In the genomic region with DNA sequence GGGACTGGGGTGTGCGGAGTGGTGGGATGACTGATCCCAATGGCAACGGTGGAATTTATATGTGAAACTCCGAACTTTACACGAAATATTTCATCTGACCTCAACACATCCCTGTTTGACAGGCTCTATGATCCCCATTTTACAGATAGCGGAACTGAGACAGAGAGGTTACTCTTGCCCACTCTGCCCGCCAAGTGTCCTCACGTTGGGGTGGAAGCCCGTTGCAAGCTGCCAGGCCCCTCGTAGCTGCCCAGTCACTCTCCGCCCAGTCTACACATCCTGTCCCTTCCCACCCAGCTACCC, we compare ENCODE assay signal across 8 cellular contexts. TPM values are rescaled to one million over a fixed set of nuclear protein-coding genes. Genes with fewer than 3 reads are reported as not detected.
DNase-seq lines count a peak whose midpoint lies in the region; ATAC-seq and TF ChIP-seq lines count a peak whose summit lies in the region.

No MANE protein-coding gene starts in this region.

- H3K9me3 ChIP-seq in CD8-positive, alpha-beta memory T cell (ENCODE audit: low read length), result no peaks in the 10 kb centered on the region

- POLR2A ChIA-PET in CD8-positive, alpha-beta memory T cell (lab: Charles Lee), result interaction anchor here (0.6 to 2.6 kb wide), 11 partner anchors 10 to 295 kb away, joined by 3 to 55 read pairs (median 5); a partner anchor contains a TSS

- no peak for TF ChIP-seq POLR2A in NB4 (IDR thresholded peaks at IDR 0.05; ENCODE audit: extremely low read depth, insufficient read length)

- peaks cover 45 to 53% (median 49%) of the 10 kb centered on the region in 3 donors for H3K4me1 Mint-ChIP-seq in CD8-positive, alpha-beta memory T cell
- peaks cover 33% of the 10 kb centered on the region for H3K4me1 Mint-ChIP-seq in endothelial cell (ENCODE audit: unreplicated experiment)

- peak overlapping the region; percentile 57 for H3K27ac ChIP-seq in CD8-positive, alpha-beta memory T cell (ENCODE audit: low read depth, low read length)

- ATAC-seq in omental fat pad (ENCODE audit: low FRiP score) (peak; percentile 2), HG02571 (IDR thresholded peaks at IDR 0.05; ENCODE audit: unreplicated experiment) (no peak), HG03442 (IDR thresholded peaks at IDR 0.05; ENCODE audit: unreplicated experiment) (no peak)

- peak overlapping the region; percentile 71 for H3K4me3 ChIP-seq in CD8-positive, alpha-beta memory T cell (ENCODE audit: low read length)
- peak overlapping the region; percentile 53 for H3K4me3 ChIP-seq in NB4 (ENCODE audit: low read depth, low read length)

- peaks cover 0 to 9% (median 0%) of the 10 kb centered on the region in 3 donors for H3K36me3 Mint-ChIP-seq in CD8-positive, alpha-beta memory T cell
- peaks cover 9% of the 10 kb centered on the region for H3K36me3 Mint-ChIP-seq in endothelial cell (ENCODE audit: low read depth, unreplicated experiment)

- TF ChIP-seq CTCF in NB4 (IDR thresholded peaks at IDR 0.05; ENCODE audit: low read depth, low read length) (no peak), endothelial cell (IDR thresholded peaks at IDR 0.05; ENCODE audit: unreplicated experiment) (no peak), omental fat pad (IDR thresholded peaks at IDR 0.05) (no peak)

- peaks cover 0 to 2% (median 0%) of the 10 kb centered on the region in 5 donors for H3K9me3 Mint-ChIP-seq in CD8-positive, alpha-beta memory T cell
- H3K9me3 Mint-ChIP-seq in endothelial cell (ENCODE audit: unreplicated experiment), result peaks cover 8% of the 10 kb centered on the region

- H3K27me3 Mint-ChIP-seq in CD8-positive, alpha-beta memory T cell, result no peaks in the 10 kb centered on the region
- peaks cover 19% of the 10 kb centered on the region for H3K27me3 Mint-ChIP-seq in endothelial cell (ENCODE audit: unreplicated experiment)

- H3K27me3 ChIP-seq in CD8-positive, alpha-beta memory T cell (ENCODE audit: insufficient read depth, low read length, poor library complexity, severe bottlenecking), result no peaks in the 10 kb centered on the region

- H3K27ac Mint-ChIP-seq in CD8-positive, alpha-beta memory T cell, result peak overlapping the region; percentile 72 to 97 (median 90)
- peak overlapping the region; percentile 64 for H3K27ac Mint-ChIP-seq in endothelial cell (ENCODE audit: unreplicated experiment)

- CTCF ChIA-PET in CD8-positive, alpha-beta memory T cell (lab: Charles Lee), result interaction anchor here (1.0 to 2.8 kb wide), 14 partner anchors 10 to 257 kb away, joined by 3 to 31 read pairs (median 4); a partner anchor contains a TSS

- peaks cover 45% of the 10 kb centered on the region for H3K4me1 ChIP-seq in CD8-positive, alpha-beta memory T cell (ENCODE audit: insufficient read depth, low read length)

- DNase-seq in CD8-positive, alpha-beta memory T cell, result no peak
- DNase-seq in NB4 (ENCODE audit: low read depth) (no peak), endothelial cell (ENCODE audit: low spot score) (no peak), omental fat pad (ENCODE audit: low spot score) (no peak), UCSD-AML1 (lab: John Stamatoyannopoulos, UW; ENCODE audit: unreplicated experiment) (no peak), NCI-H446 (lab: John Stamatoyannopoulos, UW) (no peak)

- H3K4me3 Mint-ChIP-seq in CD8-positive, alpha-beta memory T cell, result peak overlapping the region; percentile 85 to 97 (median 92)
- peak overlapping the region; percentile 89 for H3K4me3 Mint-ChIP-seq in endothelial cell (ENCODE audit: unreplicated experiment)

- H3K36me3 ChIP-seq in CD8-positive, alpha-beta memory T cell (ENCODE audit: insufficient read depth, low read length), result no peaks in the 10 kb centered on the region

RNA-seq across cellular contexts. Expression of a gene that starts 0.4 kb away (rescaled TPM):
- 10 to 100 TPM; 43.5 to 47.4 TPM for total RNA-seq in CD8-positive, alpha-beta memory T cell
- 6.5 TPM for polyA plus RNA-seq in CD8-positive, alpha-beta memory T cell
- total RNA-seq in endothelial cell (ENCODE audit: unreplicated experiment) (2.8 TPM), omental fat pad (10 to 100 TPM in 1 of 4 donors, 1 to 10 TPM in 3; 3.9 to 12.1 (median 5.3) TPM)

RNA-seq across cellular contexts. Expression of a gene that starts 48.9 kb away (rescaled TPM):
- total RNA-seq in CD8-positive, alpha-beta memory T cell, result 100 to 1,000 TPM; 950 to 966 TPM
- 742 TPM for polyA plus RNA-seq in CD8-positive, alpha-beta memory T cell
- 623 TPM for total RNA-seq in endothelial cell (ENCODE audit: unreplicated experiment)
- total RNA-seq in omental fat pad, result 100 to 1,000 TPM; 206 to 296 (median 285) TPM

RNA-seq across cellular contexts. Expression of a gene that starts 49.9 kb away (rescaled TPM):
- total RNA-seq in CD8-positive, alpha-beta memory T cell, result 100 to 1,000 TPM; 293 to 296 TPM
- polyA plus RNA-seq in CD8-positive, alpha-beta memory T cell, result 107 TPM
- 146 TPM for total RNA-seq in endothelial cell (ENCODE audit: unreplicated experiment)
- 100 to 1,000 TPM in 1 of 4 donors, 10 to 100 TPM in 3; 60.1 to 111 (median 87.4) TPM for total RNA-seq in omental fat pad
